Comparison of ENCODE assay signal across 8 cellular contexts in genomic region chr10:70816220-70816894, GRCh38. TPM values are rescaled to one million over a fixed set of nuclear protein-coding genes. Genes with fewer than 3 reads are reported as not detected.
DNase-seq lines count a peak whose midpoint lies in the region; ATAC-seq, FAIRE-seq and TF ChIP-seq lines count a peak whose summit lies in the region.

No MANE protein-coding gene starts in this region.

- BruUV-seq in endothelial cell of umbilical vein (replicated peaks; lab: Mats Ljungman, UMichigan) = no TSS peak

- TF ChIP-seq POLR2A in endothelial cell of umbilical vein (IDR thresholded peaks at IDR 0.05; ENCODE audit: low read depth, low read length) = peak; percentile 61

- H3K9me3 ChIP-seq in endothelial cell of umbilical vein (replicated peaks; ENCODE audit: control insufficient read depth, insufficient read depth, low read length) = no peaks in the 10 kb centered on the region

- no peak for TF ChIP-seq CTCF in AG10803 (conservative IDR thresholded peaks at IDR 0.05; ENCODE audit: low read length)
- TF ChIP-seq CTCF in endothelial cell of umbilical vein (IDR thresholded peaks at IDR 0.05; ENCODE audit: extremely low read depth in 1 of 2, insufficient read depth in 1 of 2, low read depth in 1 of 2, low read length in 2 of 2) = no peak
- TF ChIP-seq CTCF in mesothelial cell of epicardium (IDR thresholded peaks at IDR 0.05; ENCODE audit: unreplicated experiment) = no peak

- H3K4me3 ChIP-seq in AG10803 (ENCODE audit: low read length) = peak overlapping the region; percentile 91
- H3K4me3 ChIP-seq in endothelial cell of umbilical vein (replicated peaks in 1 of 3; ENCODE audit: insufficient read depth in 1 of 3, low read depth in 1 of 3, low read length in 3 of 3) = peak overlapping the region; percentile 47 to 75 (median 59)

- POLR2A ChIA-PET in endothelial cell of umbilical vein (lab: Charles Lee) = interaction anchor here (0.8 kb wide), 1 partner anchor 71 kb away, joined by 4 read pairs; no protein-coding TSS in a partner anchor

- CTCF ChIA-PET in endothelial cell of umbilical vein (lab: Charles Lee) = interaction anchor here (0.8 to 2.8 kb wide), 8 partner anchors 11 to 355 kb away, joined by 3 to 21 read pairs (median 6); partner anchors contain the start of gene PCBD1

- peaks cover 0 to 3% of the 10 kb centered on the region in 2 experiments for H3K36me3 ChIP-seq in endothelial cell of umbilical vein (ENCODE audit: control insufficient read depth in 2 of 2, extremely low read depth in 1 of 2, insufficient read depth in 2 of 2, low read length in 2 of 2)

- ATAC-seq in GM18868 (IDR thresholded peaks at IDR 0.05; ENCODE audit: unreplicated experiment) (peak; percentile 33), HG03139 (IDR thresholded peaks at IDR 0.05; ENCODE audit: unreplicated experiment) (peak; percentile 41)

- H3K27me3 Mint-ChIP-seq in mesothelial cell of epicardium (ENCODE audit: low read depth) = no peaks in the 10 kb centered on the region

- no peaks in the 10 kb centered on the region for H3K9me1 ChIP-seq in endothelial cell of umbilical vein (replicated peaks; ENCODE audit: control insufficient read depth, extremely low read depth, insufficient read depth, low read length)

- peak overlapping the region; percentile 56 for H3K9ac ChIP-seq in endothelial cell of umbilical vein (replicated peaks; ENCODE audit: extremely low read depth, insufficient read depth, low read length)

- H3K27ac Mint-ChIP-seq in mesothelial cell of epicardium = peak overlapping the region; percentile 95

- H2AFZ ChIP-seq in endothelial cell of umbilical vein (ENCODE audit: low read depth, low read length) = peak overlapping the region; percentile 67

- H3K4me1 ChIP-seq in endothelial cell of umbilical vein (ENCODE audit: control insufficient read depth, extremely low read depth, insufficient read depth, low read length) = peaks cover 3% of the 10 kb centered on the region

- H3K4me1 Mint-ChIP-seq in mesothelial cell of epicardium = peaks cover 15% of the 10 kb centered on the region

- dilution Hi-C loops in endothelial cell of umbilical vein (cut with MboI; ENCODE audit: extremely low pct_ligation_motif_present, low sequenced_read_pairs) = no loop called here

- H3K9me3 Mint-ChIP-seq in mesothelial cell of epicardium = no peaks in the 10 kb centered on the region

- peaks cover 0 to 3% of the 10 kb centered on the region in 2 experiments for H3K27me3 ChIP-seq in endothelial cell of umbilical vein (ENCODE audit: control insufficient read depth in 2 of 2, insufficient read depth in 2 of 2, low read length in 2 of 2)

- FAIRE-seq in endothelial cell of umbilical vein (lab: Jason Lieb, UNC) = peak; percentile 82

- peak overlapping the region; percentile 95 for H3K4me3 Mint-ChIP-seq in mesothelial cell of epicardium

- H3K27ac ChIP-seq in endothelial cell of umbilical vein (ENCODE audit: insufficient read depth, low read depth, low read length) = peak overlapping the region; percentile 14

- intact Hi-C loops in endothelial cell of umbilical vein (cut with micrococcal nuclease) = loop anchor here (2.0 to 5.0 kb wide), 2 partner anchors 16 to 396 kb away; partner anchors contain the start of gene UNC5B

- H4K20me1 ChIP-seq in endothelial cell of umbilical vein (replicated peaks; ENCODE audit: control insufficient read depth, extremely low read depth, insufficient read depth, low read length) = no peaks in the 10 kb centered on the region

- peak overlapping the region; percentile 44 for H3K4me2 ChIP-seq in endothelial cell of umbilical vein (ENCODE audit: insufficient read depth, low read length)

- H3K79me2 ChIP-seq in endothelial cell of umbilical vein (ENCODE audit: control insufficient read depth, insufficient read depth, low read length) = peaks cover 15% of the 10 kb centered on the region

- H3K36me3 Mint-ChIP-seq in mesothelial cell of epicardium = peaks cover 16% of the 10 kb centered on the region

- peak; percentile 87 for DNase-seq in AG10803 (ENCODE audit: low read depth)
- peak; percentile 80 for DNase-seq in NCI-H82 (lab: John Stamatoyannopoulos, UW)
- peak; percentile 21 for DNase-seq in activated T-cell treated with anti-CD3 and anti-CD28 coated beads for 4 hours
- DNase-seq in endothelial cell of umbilical vein (ENCODE audit: low read depth, low spot score) = peak; percentile 90
- DNase-seq in mesothelial cell of epicardium (ENCODE audit: low spot score in 2 of 2, unreplicated experiment in 2 of 2) = peak; percentile 38 to 79
- DNase-seq in stimulated activated CD8-positive, alpha-beta memory T cell treated with anti-CD3 and anti-CD28 coated beads, Interleukin-4, amount 100 ng/mL, for 48 hours = peak; percentile 69

TF ChIP-seq in endothelial cell of umbilical vein, 7 proteins besides CTCF, POLR2A, EP300 and RAD21:
- TF ChIP-seq GATA2 (IDR thresholded peaks at IDR 0.05; ENCODE audit: insufficient read depth, insufficient read length, low read depth, low read length) (peak; percentile 61), MAX (IDR thresholded peaks at IDR 0.05; ENCODE audit: insufficient read depth, insufficient read length) (no peak)

RNA-seq across cellular contexts. Expression of gene SGPL1, which starts 0.6 kb away (rescaled TPM):
- 25.2 and 28.0 TPM in 2 replicates for total RNA-seq in endothelial cell of umbilical vein
- 9.4 and 11.4 TPM in 2 replicates for polyA plus RNA-seq in endothelial cell of umbilical vein
- 8.3 and 8.9 TPM in 2 replicates for polyA plus RNA-seq in endothelial cell of umbilical vein (2011; cell fraction: cytosol; rRNA removed)
- 24.9 and 29.9 TPM in 2 replicates for polyA plus RNA-seq in endothelial cell of umbilical vein (2011; cell fraction: nucleus; rRNA removed)
- 13.5 and 13.9 TPM in 2 replicates for polyA plus RNA-seq in endothelial cell of umbilical vein (2012)
- 27.9 and 29.7 TPM in 2 replicates for polyA minus RNA-seq in endothelial cell of umbilical vein
- 24.9 TPM for polyA minus RNA-seq in endothelial cell of umbilical vein (2011; cell fraction: cytosol; rRNA and poly(A)+ RNA removed)
- polyA minus RNA-seq in endothelial cell of umbilical vein (2011; cell fraction: nucleus; rRNA and poly(A)+ RNA removed) = 30.4 and 35.0 TPM in 2 replicates
- 89.9 to 98.3 TPM (median 90.8 TPM) in 3 replicates for total RNA-seq in mesothelial cell of epicardium

RNA-seq across cellular contexts. Expression of gene TBATA, which starts 31.2 kb away (rescaled TPM):
- total RNA-seq in endothelial cell of umbilical vein (not detected in 2 replicates), mesothelial cell of epicardium (not detected in 3 replicates)
- polyA plus RNA-seq in endothelial cell of umbilical vein = not detected in 2 replicates
- polyA plus RNA-seq in endothelial cell of umbilical vein (2011; cell fraction: cytosol; rRNA removed) = not detected in 2 replicates
- polyA plus RNA-seq in endothelial cell of umbilical vein (2011; cell fraction: nucleus; rRNA removed) = not detected in 2 replicates
- not detected in 2 replicates for polyA plus RNA-seq in endothelial cell of umbilical vein (2012)
- not detected in 2 replicates for polyA minus RNA-seq in endothelial cell of umbilical vein
- polyA minus RNA-seq in endothelial cell of umbilical vein (2011; cell fraction: cytosol; rRNA and poly(A)+ RNA removed) = not detected
- not detected in 2 replicates for polyA minus RNA-seq in endothelial cell of umbilical vein (2011; cell fraction: nucleus; rRNA and poly(A)+ RNA removed)

Comparison
In these comparisons a context has a peak if more than half of its experiments do, and no peak if none do; other contexts are left out.
1. Peak in every context shown above with its lines: DNase-seq, ATAC-seq, H3K4me3 ChIP-seq and H3K27ac ChIP-seq.
2. DNase-seq: peak in every context shown above with its lines; median percentile 90 in endothelial cell of umbilical vein; 87 in AG10803; 80 in NCI-H82; 69 in stimulated activated CD8-positive, alpha-beta memory T cell treated with anti-CD3 and anti-CD28 coated beads, Interleukin-4, amount 100 ng/mL, for 48 hours; 58 in mesothelial cell of epicardium; 21 in activated T-cell treated with anti-CD3 and anti-CD28 coated beads for 4 hours.